In genomic region chr16:31404353-31405064, GRCh38 we compare ENCODE assay signal across 1 cellular context.
TF ChIP-seq lines count a peak whose summit lies in the region.

No MANE protein-coding gene starts in this region.

TF ChIP-seq in HEK293, 187 proteins besides CTCF, POLR2A, EP300 and RAD21 (continued from another document):
- TF ChIP-seq ZNF362 (tag by site-specific recombination; IDR thresholded peaks at IDR 0.05) (no peak), KLF7 (tag by site-specific recombination; IDR thresholded peaks at IDR 0.05; ENCODE audit: borderline replicate concordance) (no peak), ZNF148 (tag by site-specific recombination; IDR thresholded peaks at IDR 0.05; ENCODE audit: borderline replicate concordance) (no peak), ZNF239 (tag by site-specific recombination; IDR thresholded peaks at IDR 0.05) (no peak), GLIS1 (tag by site-specific recombination; IDR thresholded peaks at IDR 0.05) (no peak), ELK4 (IDR thresholded peaks at IDR 0.05; ENCODE audit: borderline replicate concordance, low read depth, low read length) (no peak), KLF10 (tag by site-specific recombination; IDR thresholded peaks at IDR 0.05) (no peak), ZNF677 (tag by site-specific recombination; IDR thresholded peaks at IDR 0.05) (no peak), MEIS1 (CRISPR knock-in tag; IDR thresholded peaks at IDR 0.05; ENCODE audit: borderline replicate concordance) (no peak), ZNF311 (tag by site-specific recombination; IDR thresholded peaks at IDR 0.05; ENCODE audit: borderline replicate concordance) (no peak), ZFP37 (tag by site-specific recombination; IDR thresholded peaks at IDR 0.05) (no peak), ZNF621 (tag by site-specific recombination; IDR thresholded peaks at IDR 0.05) (no peak), ZNF280D (tag by site-specific recombination; IDR thresholded peaks at IDR 0.05) (no peak), ZNF114 (tag by site-specific recombination; IDR thresholded peaks at IDR 0.05) (no peak), ZNF23 (tag by site-specific recombination; IDR thresholded peaks at IDR 0.05; ENCODE audit: borderline replicate concordance) (no peak)
